19 cellular contexts compared by ENCODE assay signal in the genomic region with DNA sequence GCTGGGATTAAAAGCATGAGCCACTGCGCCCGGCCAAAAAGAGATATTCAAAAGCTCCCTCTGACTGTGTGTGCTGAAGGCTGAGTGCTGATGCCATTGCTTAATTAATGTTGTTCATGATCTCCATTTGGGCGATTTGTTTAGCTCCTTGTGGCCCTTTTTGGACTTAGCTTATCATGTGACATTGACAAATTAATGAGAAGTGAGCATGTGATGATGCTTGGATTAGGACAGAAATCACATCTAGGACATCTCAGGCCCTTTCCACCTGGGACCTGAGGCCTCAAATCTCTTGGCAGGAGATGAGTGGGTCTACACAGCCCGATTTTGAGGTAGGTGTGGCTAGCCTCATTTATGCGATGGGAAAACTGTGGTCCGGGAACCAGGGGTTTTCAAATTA. TPM values are rescaled to one million over a fixed set of nuclear protein-coding genes. Genes with fewer than 3 reads are reported as not detected.
A peak's percentile ranks its signal among the peaks of the same experiment; 100 is the strongest.
DNase-seq lines count a peak whose midpoint lies in the region; ATAC-seq and TF ChIP-seq lines count a peak whose summit lies in the region.
"Had no signal": no experiment of that assay in that cellular context is flagged by ENCODE, and none has a peak within 500 bp of the region (broad histone marks: within the 10 kb centered on the region; RNA-seq: fewer than 3 reads in every experiment).

No MANE protein-coding gene starts in this region.

- TF ChIP-seq POLR2A in body of pancreas (IDR thresholded peaks at IDR 0.05): no peak
- no peak for TF ChIP-seq POLR2A in right lobe of liver (IDR thresholded peaks at IDR 0.05)
- no peak for TF ChIP-seq POLR2A in heart left ventricle (IDR thresholded peaks at IDR 0.05)

- no peak overlapping the region for H2AFZ ChIP-seq in KMS-11 (ENCODE audit: low read depth)
- H2AFZ ChIP-seq: GM23248 had no signal

- H3K4me3 ChIP-seq in KMS-11 (IDR thresholded peaks at IDR 0.05; ENCODE audit: insufficient read depth, low read depth, low read length): no peak overlapping the region
- H3K4me3 ChIP-seq in body of pancreas: no peak overlapping the region
- H3K4me3 ChIP-seq in right lobe of liver: peak overlapping the region in 2 of 3 donors; percentile 1 to 24
- H3K4me3 ChIP-seq in heart left ventricle: no peak overlapping the region
- H3K4me3 ChIP-seq: ascending aorta, GM23248, testis had no signal

- no peak for ATAC-seq in body of pancreas
- peak in 1 of 4 donors; percentile 3 for ATAC-seq in right lobe of liver
- no peak for ATAC-seq in heart left ventricle
- ATAC-seq: SK-N-SH treated with all-trans-retinoic acid at 6 μM for 48 hours had no signal

- H3K27me3 ChIP-seq in KMS-11 (ENCODE audit: insufficient read depth, low read depth): no peaks in the 10 kb centered on the region
- no peaks in the 10 kb centered on the region for H3K27me3 ChIP-seq in body of pancreas
- H3K27me3 ChIP-seq in right lobe of liver: no peaks in the 10 kb centered on the region
- H3K27me3 ChIP-seq in heart left ventricle: no peaks in the 10 kb centered on the region
- H3K27me3 ChIP-seq: ascending aorta, testis had no signal

- H3K9ac ChIP-seq in KMS-11: no peak overlapping the region
- H3K9ac ChIP-seq: GM23248 had no signal

- no peak for DNase-seq in body of pancreas
- no peak for DNase-seq in right lobe of liver
- no peak for DNase-seq in substantia nigra (lab: John Stamatoyannopoulos, UW)
- DNase-seq in 8988T: no peak
- DNase-seq in islet precursor cell: no peak
- DNase-seq in SIG-M5 treated with dmso at 0.1 percent for 504 hours (lab: John Stamatoyannopoulos, UW; ENCODE audit: unreplicated experiment): no peak
- DNase-seq in heart left ventricle: no peak
- DNase-seq: activated CD4-positive, CD25-positive, alpha-beta regulatory T cell; activated naive CD4-positive, alpha-beta T cell treated with anti-CD3 and anti-CD28 coated beads, Interleukin-2, amount 10 ng/mL, durations not matched to agents 7 days and 5 days; activated T-cell treated with anti-CD3 and anti-CD28 coated beads, Interleukin-2, amount 50 U/mL, for 48 hours; endodermal cell; GM23248; NCI-H226; testis had no signal

- H3K9me3 ChIP-seq in body of pancreas (no peaks in the 10 kb centered on the region), right lobe of liver (no peaks in the 10 kb centered on the region), heart left ventricle (no peaks in the 10 kb centered on the region)
- H3K9me3 ChIP-seq: ascending aorta, testis had no signal

- H3K79me2 ChIP-seq in KMS-11 (ENCODE audit: insufficient read depth, low read depth): no peaks in the 10 kb centered on the region

- H3K4me1 ChIP-seq in KMS-11 (ENCODE audit: low read depth, poor library complexity, severe bottlenecking): peaks cover 42% of the 10 kb centered on the region
- H3K4me1 ChIP-seq in body of pancreas: peaks cover 69% of the 10 kb centered on the region
- peaks cover 0 to 35% (median 9%) of the 10 kb centered on the region in 4 donors for H3K4me1 ChIP-seq in right lobe of liver
- peaks cover 0 to 14% (median 5%) of the 10 kb centered on the region in 12 donors for H3K4me1 ChIP-seq in heart left ventricle
- H3K4me1 ChIP-seq: ascending aorta, testis had no signal

- WGBS in body of pancreas, 2 donors: 21 to 22% methylated on average over 3 to 6 of the region's 6 CpGs
- WGBS in right lobe of liver (ENCODE audit: insufficient coverage, low coverage, low lambda C conversion rate, missing lambda C conversion rate): 61% methylated on average over 4 of the region's 6 CpGs
- 86 to 93% (median 90%) methylated on average over 6 of the region's 6 CpGs for WGBS in heart left ventricle, 4 donors

- TF ChIP-seq CTCF in KMS-11 (conservative IDR thresholded peaks at IDR 0.05; ENCODE audit: low read depth, low read length) (no peak), body of pancreas (IDR thresholded peaks at IDR 0.05) (no peak), right lobe of liver (IDR thresholded peaks at IDR 0.05) (no peak), heart left ventricle (IDR thresholded peaks at IDR 0.05) (no peak)

- 0 out of 2 replicates have a peak overlapping the region, but pooled peaks have one; percentile 4 for H3K4me2 ChIP-seq in KMS-11

- H3K36me3 ChIP-seq in KMS-11 (ENCODE audit: insufficient read depth) (no peaks in the 10 kb centered on the region), body of pancreas (replicated peaks in 1 of 2; ENCODE audit: insufficient read depth in 1 of 2, low read depth in 2 of 2) (no peaks in the 10 kb centered on the region), right lobe of liver (no peaks in the 10 kb centered on the region), heart left ventricle (no peaks in the 10 kb centered on the region)
- H3K36me3 ChIP-seq: ascending aorta had no signal

- H3K27ac ChIP-seq in KMS-11 (no peak overlapping the region), body of pancreas (peak overlapping the region; percentile 86 to 94 (median 90)), right lobe of liver (peak overlapping the region; percentile 61 to 80 (median 71)), substantia nigra (ENCODE audit: low read depth, low read length, poor library complexity, severe bottlenecking) (peak overlapping the region; percentile 24), heart left ventricle (peak overlapping the region in 1 of 12 donors; percentile 62)
- H3K27ac ChIP-seq: ascending aorta, GM23248, testis had no signal

- intact Hi-C loops in body of pancreas (cut with DNase I) (no loop called here), right lobe of liver (cut with DNase I) (no loop called here), heart left ventricle (cut with DNase I) (no loop called here)

- H4K20me1 ChIP-seq in KMS-11 (ENCODE audit: insufficient read depth): no peaks in the 10 kb centered on the region

RNA-seq across cellular contexts. Expression of a gene that starts 10.4 kb away (rescaled TPM):
- total RNA-seq in body of pancreas: 10 to 100 TPM; 21.4 to 40.5 TPM
- 1 to 10 TPM in 5 of 6 experiments, under 1 TPM in 1; 1.00 to 3.3 (median 1.5) TPM for total RNA-seq in right lobe of liver
- 1 to 10 TPM in 2 of 9 donors, under 1 TPM in 7; 0.19 to 1.9 (median 0.71) TPM for total RNA-seq in heart left ventricle
- under 1 TPM; 0.26 to 0.50 TPM for polyA plus RNA-seq in heart left ventricle
- total RNA-seq: ascending aorta, chondrocyte, GM23248, neural crest cell had no signal
- polyA plus RNA-seq: GM23248 had no signal

Comparison
In these comparisons a context has a peak if more than half of its experiments do, and no peak if none do; other contexts are left out.
1. H3K4me3 ChIP-seq: peak in right lobe of liver (2 of 3); none in KMS-11 (single experiment), body of pancreas (0 of 2) and heart left ventricle (0 of 12).
2. RNA of a gene that starts 10.4 kb away (total RNA-seq): 21.4 to 40.5 TPM in body of pancreas; 1.00 to 3.3 TPM in right lobe of liver and 0.19 to 1.9 TPM in heart left ventricle; every median in the first group is over 4 times any median in the second.